In genomic region chr3:123371426-123371825, GRCh38 we compare ENCODE assay signal across 19 cellular contexts.
A peak's percentile ranks its signal among the peaks of the same experiment; 100 is the strongest.
DNase-seq lines count a peak whose midpoint lies in the region; ATAC-seq and TF ChIP-seq lines count a peak whose summit lies in the region.
"Had no signal": no experiment of that assay in that cellular context is flagged by ENCODE, and none has a peak within 500 bp of the region (broad histone marks: within the 10 kb centered on the region; RNA-seq: fewer than 3 reads in every experiment).

No MANE protein-coding gene starts in this region.

- intact Hi-C loops in right cardiac atrium (cut with DNase I) = loop anchor here in 1 of 4 donors (5.0 kb wide), 1 partner anchor 34 kb away; no protein-coding TSS in a partner anchor

- H3K9me3 ChIP-seq in BE2C (no peaks in the 10 kb centered on the region), right cardiac atrium (ENCODE audit: control insufficient read depth, low read length) (no peaks in the 10 kb centered on the region)
- H3K9me3 ChIP-seq: Caco-2 had no signal

- no peak overlapping the region for H3K27ac Mint-ChIP-seq in stimulated activated memory B cell treated with anti-CD40 and anti-IgM and Interleukin-4, amounts not matched to agents 10 μg/mL and 1 μg/mL and 100 μg/mL, for 72 hours
- H3K27ac Mint-ChIP-seq in endothelial cell (ENCODE audit: unreplicated experiment) = no peak overlapping the region
- H3K27ac Mint-ChIP-seq: CD4-positive, CD25-positive, alpha-beta regulatory T cell had no signal

- H3K9me3 Mint-ChIP-seq in stimulated activated memory B cell treated with anti-CD40 and anti-IgM and Interleukin-4, amounts not matched to agents 10 μg/mL and 1 μg/mL and 100 μg/mL, for 72 hours = peaks cover 4% of the 10 kb centered on the region
- H3K9me3 Mint-ChIP-seq in endothelial cell (ENCODE audit: unreplicated experiment) = no peaks in the 10 kb centered on the region

- no peaks in the 10 kb centered on the region for H3K4me1 ChIP-seq in BE2C
- peaks cover 23% of the 10 kb centered on the region for H3K4me1 ChIP-seq in right cardiac atrium (ENCODE audit: control insufficient read depth, insufficient read depth, low read length)
- H3K4me1 ChIP-seq: Caco-2 had no signal

- no peak overlapping the region for H3K4me3 Mint-ChIP-seq in stimulated activated memory B cell treated with anti-CD40 and anti-IgM and Interleukin-4, amounts not matched to agents 10 μg/mL and 1 μg/mL and 100 μg/mL, for 72 hours
- H3K4me3 Mint-ChIP-seq in endothelial cell (ENCODE audit: unreplicated experiment) = no peak overlapping the region
- H3K4me3 Mint-ChIP-seq: CD4-positive, CD25-positive, alpha-beta regulatory T cell had no signal

- H3K36me3 ChIP-seq in BE2C = no peaks in the 10 kb centered on the region

- WGBS in right cardiac atrium = 58% methylated on average over 10 of the region's 10 CpGs

- H3K4me3 ChIP-seq in BE2C (ENCODE audit: low read depth, low read length) (no peak overlapping the region), right cardiac atrium (ENCODE audit: low read length) (no peak overlapping the region)

- H3K27me3 ChIP-seq in BE2C = no peaks in the 10 kb centered on the region
- no peaks in the 10 kb centered on the region for H3K27me3 ChIP-seq in right cardiac atrium (ENCODE audit: control insufficient read depth, insufficient read depth)

- H3K36me3 Mint-ChIP-seq in stimulated activated memory B cell treated with anti-CD40 and anti-IgM and Interleukin-4, amounts not matched to agents 10 μg/mL and 1 μg/mL and 100 μg/mL, for 72 hours = no peaks in the 10 kb centered on the region
- H3K36me3 Mint-ChIP-seq in endothelial cell (ENCODE audit: low read depth, unreplicated experiment) = no peaks in the 10 kb centered on the region
- H3K36me3 Mint-ChIP-seq: CD4-positive, CD25-positive, alpha-beta regulatory T cell had no signal

- ATAC-seq in right cardiac atrium (no peak), HG03439 (IDR thresholded peaks at IDR 0.05; ENCODE audit: unreplicated experiment) (no peak), HG03196 (IDR thresholded peaks at IDR 0.05; ENCODE audit: unreplicated experiment) (no peak)
- ATAC-seq in stimulated activated memory B cell treated with anti-CD40 and anti-IgM and Interleukin-4, amounts not matched to agents 10 μg/mL and 1 μg/mL and 100 μg/mL, for 72 hours = peak; percentile 9
- ATAC-seq: PC-3 had no signal

- TF ChIP-seq CTCF in BE2C (IDR thresholded peaks at IDR 0.05; ENCODE audit: low read depth, low read length) (no peak), endothelial cell (IDR thresholded peaks at IDR 0.05; ENCODE audit: unreplicated experiment) (no peak)

- H3K4me1 Mint-ChIP-seq in stimulated activated memory B cell treated with anti-CD40 and anti-IgM and Interleukin-4, amounts not matched to agents 10 μg/mL and 1 μg/mL and 100 μg/mL, for 72 hours = no peaks in the 10 kb centered on the region
- H3K4me1 Mint-ChIP-seq in endothelial cell (ENCODE audit: unreplicated experiment) = no peaks in the 10 kb centered on the region
- H3K4me1 Mint-ChIP-seq: CD4-positive, CD25-positive, alpha-beta regulatory T cell had no signal

- peaks cover 18% of the 10 kb centered on the region for H3K27me3 Mint-ChIP-seq in stimulated activated memory B cell treated with anti-CD40 and anti-IgM and Interleukin-4, amounts not matched to agents 10 μg/mL and 1 μg/mL and 100 μg/mL, for 72 hours
- H3K27me3 Mint-ChIP-seq in endothelial cell (ENCODE audit: unreplicated experiment) = peaks cover 11% of the 10 kb centered on the region
- H3K27me3 Mint-ChIP-seq: CD4-positive, CD25-positive, alpha-beta regulatory T cell had no signal

- DNase-seq in BE2C = peak; percentile 56
- DNase-seq in RPMI8226 = peak; percentile 31
- DNase-seq in right cardiac atrium = no peak
- DNase-seq in endothelial cell (ENCODE audit: low spot score) = no peak
- no peak for DNase-seq in DMS 273 (lab: John Stamatoyannopoulos, UW; ENCODE audit: unreplicated experiment)
- DNase-seq: AML-193; Caco-2; CD4-positive, CD25-positive, alpha-beta regulatory T cell; DMS53; NCI-H1048; NCI-H1436 treated with DMSO at 0.1 percent for 48 hours; NCI-H2029 treated with DMSO at 0.1 percent for 48 hours; NCI-H2171 treated with DMSO at 0.1 percent for 48 hours; NCI-H446 treated with DMSO at 0.1 percent for 48 hours; PC-3 had no signal

- peak overlapping the region; percentile 97 for H3K27ac ChIP-seq in right cardiac atrium (ENCODE audit: low read length)
- H3K27ac ChIP-seq: KMS-11 had no signal

Comparison
In these comparisons a context has a peak if more than half of its experiments do, and no peak if none do; other contexts are left out.
1. DNase-seq: peak in BE2C (single experiment) and RPMI8226 (single experiment); none in right cardiac atrium (0 of 3), endothelial cell (single experiment) and DMS 273 (single experiment).